1 cellular context compared by ENCODE assay signal in the genomic region with DNA sequence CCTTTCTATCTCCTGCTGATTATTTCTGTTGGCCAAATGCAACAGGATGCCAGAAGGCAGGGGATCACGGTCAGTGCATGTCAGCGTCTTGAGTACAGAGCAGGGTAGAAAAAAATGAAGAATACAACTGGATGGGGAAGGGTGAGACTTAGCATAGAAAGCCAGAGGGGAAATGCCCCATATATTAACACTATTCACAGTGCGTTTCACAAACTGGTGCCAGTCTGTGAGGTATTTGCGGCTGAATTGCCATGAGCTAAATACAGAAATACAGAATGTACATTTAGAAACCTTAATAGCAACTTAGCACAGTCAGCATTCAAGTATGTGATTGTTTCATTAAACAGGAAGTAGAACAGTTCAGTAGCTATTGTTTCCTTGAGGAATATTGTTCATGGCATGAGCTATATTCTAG.
TF ChIP-seq lines count a peak whose summit lies in the region.

No MANE protein-coding gene starts in this region.

TF ChIP-seq in IMR-90, 13 proteins besides CTCF, POLR2A, EP300 and RAD21 (continued from another document):
- TF ChIP-seq MAFK (IDR thresholded peaks at IDR 0.05; ENCODE audit: low read depth, low read length), result peak; percentile 38; the same call in 1 of the 2 replicates
TF ChIP-seq in IMR-90: peak in this region for 1.
